Comparison of ENCODE assay signal across 17 cellular contexts in the genomic region with DNA sequence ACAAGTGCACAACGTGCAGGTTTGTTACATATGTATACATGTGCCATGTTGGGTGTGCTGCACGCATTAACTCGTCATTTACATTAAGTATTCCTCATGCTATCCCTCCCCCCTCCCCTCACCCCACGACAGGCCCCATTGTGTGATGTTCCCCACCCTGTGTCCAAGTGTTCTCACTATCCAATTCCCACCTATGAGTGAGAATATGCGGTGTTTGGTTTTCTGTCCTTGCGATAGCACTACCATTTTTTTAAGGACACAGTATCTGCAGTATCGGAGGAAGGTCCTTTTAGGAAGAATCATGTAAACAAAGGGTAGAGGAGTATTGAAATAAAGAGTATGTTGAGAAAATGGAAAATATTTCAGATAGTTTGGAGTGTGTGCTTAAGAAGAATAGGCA. TPM values are rescaled to one million over a fixed set of nuclear protein-coding genes. Genes with fewer than 3 reads are reported as not detected.
DNase-seq lines count a peak whose midpoint lies in the region; ATAC-seq and TF ChIP-seq lines count a peak whose summit lies in the region.
"Had no signal": no experiment of that assay in that cellular context is flagged by ENCODE, and none has a peak within 500 bp of the region (broad histone marks: within the 10 kb centered on the region; RNA-seq: fewer than 3 reads in every experiment).

No MANE protein-coding gene starts in this region.

- no peaks in the 10 kb centered on the region for H3K36me3 ChIP-seq in SK-N-MC (ENCODE audit: insufficient read depth, low read length)
- H3K36me3 ChIP-seq in hepatocyte (replicated peaks; ENCODE audit: insufficient read depth, low read depth): no peaks in the 10 kb centered on the region
- no peaks in the 10 kb centered on the region for H3K36me3 ChIP-seq in left ventricle myocardium inferior

- H3K4me1 ChIP-seq in hepatocyte (ENCODE audit: insufficient read depth) (peaks cover 8% of the 10 kb centered on the region), left ventricle myocardium inferior (no peaks in the 10 kb centered on the region)

- peak overlapping the region; percentile 40 for H3K4me2 ChIP-seq in hepatocyte
- H3K4me2 ChIP-seq: BLaER1 treated with 17β-estradiol and CSF1 and Interleukin-3, amounts not matched to agents 10 nM and 100 nM; GM23338 had no signal

- no peaks in the 10 kb centered on the region for H3K79me2 ChIP-seq in hepatocyte

- H3K9me2 ChIP-seq in hepatocyte (replicated peaks; ENCODE audit: insufficient read depth): no peaks in the 10 kb centered on the region

- no peak overlapping the region for H2AFZ ChIP-seq in hepatocyte
- H2AFZ ChIP-seq: GM23338 had no signal

- TF ChIP-seq CTCF in hepatocyte (IDR thresholded peaks at IDR 0.05; ENCODE audit: poor library complexity): no peak
- TF ChIP-seq CTCF in left ventricle myocardium inferior (IDR thresholded peaks at IDR 0.05; ENCODE audit: borderline replicate concordance): no peak

- intact Hi-C loops in left ventricle myocardium inferior (cut with micrococcal nuclease): no loop called here

- H3K4me3 ChIP-seq in SK-N-MC (peak overlapping the region; percentile 12; the same call in 1 of the 2 replicates), hepatocyte (no peak overlapping the region), left ventricle myocardium inferior (no peak overlapping the region)
- H3K4me3 ChIP-seq: BLaER1 treated with 17β-estradiol and CSF1 and Interleukin-3, amounts not matched to agents 10 nM and 100 nM; GM23338 had no signal

- ATAC-seq in activated naive CD8-positive, alpha-beta T cell treated with anti-CD3 and anti-CD28 coated beads, Interleukin-2, amount 50 U/mL, for 24 hours: no peak
- ATAC-seq in HG03280 (IDR thresholded peaks at IDR 0.05; ENCODE audit: unreplicated experiment): no peak
- ATAC-seq: GM23338 had no signal

- H3K9me3 Mint-ChIP-seq in activated naive CD8-positive, alpha-beta T cell (ENCODE audit: low read depth): peaks cover 3% of the 10 kb centered on the region
- H3K9me3 Mint-ChIP-seq in activated naive CD8-positive, alpha-beta T cell treated with anti-CD3 and anti-CD28 coated beads, Interleukin-2, amount 50 U/mL, for 24 hours: peaks cover 9% of the 10 kb centered on the region
- H3K9me3 Mint-ChIP-seq: IgD-negative memory B cell had no signal

- no peaks in the 10 kb centered on the region for H3K27me3 Mint-ChIP-seq in activated naive CD8-positive, alpha-beta T cell
- H3K27me3 Mint-ChIP-seq in activated naive CD8-positive, alpha-beta T cell treated with anti-CD3 and anti-CD28 coated beads, Interleukin-2, amount 50 U/mL, for 24 hours: no peaks in the 10 kb centered on the region
- H3K27me3 Mint-ChIP-seq: CD4-positive, alpha-beta memory T cell had no signal

- peaks cover 58% of the 10 kb centered on the region for H3K4me1 Mint-ChIP-seq in activated naive CD8-positive, alpha-beta T cell (ENCODE audit: low read depth)
- peaks cover 46% of the 10 kb centered on the region for H3K4me1 Mint-ChIP-seq in activated naive CD8-positive, alpha-beta T cell treated with anti-CD3 and anti-CD28 coated beads, Interleukin-2, amount 50 U/mL, for 24 hours

- H3K27me3 ChIP-seq in hepatocyte (no peaks in the 10 kb centered on the region), left ventricle myocardium inferior (ENCODE audit: low read depth) (no peaks in the 10 kb centered on the region)
- H3K27me3 ChIP-seq: BLaER1 treated with 17β-estradiol and CSF1 and Interleukin-3, amounts not matched to agents 10 nM and 100 nM had no signal

- peaks cover 31% of the 10 kb centered on the region for H3K36me3 Mint-ChIP-seq in activated naive CD8-positive, alpha-beta T cell
- H3K36me3 Mint-ChIP-seq in activated naive CD8-positive, alpha-beta T cell treated with anti-CD3 and anti-CD28 coated beads, Interleukin-2, amount 50 U/mL, for 24 hours (ENCODE audit: low read depth): peaks cover 33% of the 10 kb centered on the region

- H3K27ac ChIP-seq in SK-N-MC: peak overlapping the region; percentile 78
- H3K27ac ChIP-seq in hepatocyte: no peak overlapping the region
- no peak overlapping the region for H3K27ac ChIP-seq in left ventricle myocardium inferior (replicated peaks)
- H3K27ac ChIP-seq: BLaER1 treated with 17β-estradiol and CSF1 and Interleukin-3, amounts not matched to agents 10 nM and 100 nM had no signal

- WGBS in hepatocyte (ENCODE audit: low lambda C conversion rate, missing lambda C conversion rate): 89% methylated on average over 7 of the region's 7 CpGs

- H3K9me3 ChIP-seq in SK-N-MC (ENCODE audit: low read depth, low read length): no peaks in the 10 kb centered on the region
- H3K9me3 ChIP-seq in hepatocyte (ENCODE audit: low read depth): no peaks in the 10 kb centered on the region
- no peaks in the 10 kb centered on the region for H3K9me3 ChIP-seq in left ventricle myocardium inferior (replicated peaks)

- no peak for DNase-seq in activated naive CD8-positive, alpha-beta T cell treated with anti-CD3 and anti-CD28 coated beads, Interleukin-2, amount 50 U/mL, for 24 hours
- DNase-seq in SK-N-MC (ENCODE audit: low read depth, low spot score): no peak
- no peak for DNase-seq in hepatocyte (ENCODE audit: low spot score)
- DNase-seq in dedifferentiated amniotic fluid mesenchymal stem cell (ENCODE audit: extremely low spot score): no peak
- DNase-seq in left ventricle myocardium inferior: no peak
- DNase-seq: ACHN; CD4-positive, alpha-beta memory T cell; COR-L47; DMS153; DND-41; GDM1; H7 had no signal

- H4K20me1 ChIP-seq in hepatocyte (ENCODE audit: insufficient read depth, poor library complexity, severe bottlenecking): no peaks in the 10 kb centered on the region

- no peak overlapping the region for H3K9ac ChIP-seq in SK-N-MC (ENCODE audit: insufficient read length)
- H3K9ac ChIP-seq: BLaER1 treated with 17β-estradiol and CSF1 and Interleukin-3, amounts not matched to agents 10 nM and 100 nM had no signal

- no peak overlapping the region for H3K4me3 Mint-ChIP-seq in activated naive CD8-positive, alpha-beta T cell
- no peak overlapping the region for H3K4me3 Mint-ChIP-seq in activated naive CD8-positive, alpha-beta T cell treated with anti-CD3 and anti-CD28 coated beads, Interleukin-2, amount 50 U/mL, for 24 hours
- H3K4me3 Mint-ChIP-seq: CD4-positive, alpha-beta memory T cell; GM23338; IgD-negative memory B cell had no signal

- peak overlapping the region; percentile 46 for H3K27ac Mint-ChIP-seq in activated naive CD8-positive, alpha-beta T cell
- H3K27ac Mint-ChIP-seq in activated naive CD8-positive, alpha-beta T cell treated with anti-CD3 and anti-CD28 coated beads, Interleukin-2, amount 50 U/mL, for 24 hours: no peak overlapping the region
- H3K27ac Mint-ChIP-seq: GM23338, IgD-negative memory B cell had no signal

RNA-seq across cellular contexts. Expression of a gene that starts 25.9 kb away (rescaled TPM):
- total RNA-seq in hepatocyte (45.4 and 46.3 TPM in 2 replicates), left ventricle myocardium inferior (5.9 TPM)
- 10.9 and 15.8 TPM in 2 replicates for polyA plus RNA-seq in hepatocyte
